8 cellular contexts compared by ENCODE assay signal in genomic region chr1:2174348-2175054, GRCh38. TPM values are rescaled to one million over a fixed set of nuclear protein-coding genes. Genes with fewer than 3 reads are reported as not detected.
A peak's percentile ranks its signal among the peaks of the same experiment; 100 is the strongest.
DNase-seq lines count a peak whose midpoint lies in the region; ATAC-seq and TF ChIP-seq lines count a peak whose summit lies in the region.

No MANE protein-coding gene starts in this region.

- 27 to 45% (median 34%) methylated on average over 14 to 31 of the region's 31 CpGs for WGBS in adrenal gland, 4 donors
- 12% methylated on average over 24 of the region's 31 CpGs for whole genome bisulfite sequencing in prostate gland

- no peak for TF ChIP-seq POLR2A in adrenal gland (IDR thresholded peaks at IDR 0.05)
- TF ChIP-seq POLR2A in prostate gland (IDR thresholded peaks at IDR 0.05): no peak

- no peaks in the 10 kb centered on the region for H3K36me3 ChIP-seq in adrenal gland (replicated peaks in 1 of 2)
- no peaks in the 10 kb centered on the region for H3K36me3 ChIP-seq in prostate gland

- no peaks in the 10 kb centered on the region for H3K9me3 ChIP-seq in adrenal gland (replicated peaks in 1 of 3)
- H3K9me3 ChIP-seq in prostate gland: no peaks in the 10 kb centered on the region

- intact Hi-C loops in adrenal gland (cut with DNase I) (no loop called here), cardiac septum (cut with DNase I) (loop anchor here (5.0 kb wide), 1 partner anchor 42 kb away; no protein-coding TSS in a partner anchor), prostate gland (cut with DNase I) (no loop called here)

- H3K4me1 ChIP-seq in adrenal gland (replicated peaks in 1 of 2): no peaks in the 10 kb centered on the region
- H3K4me1 ChIP-seq in prostate gland (replicated peaks): no peaks in the 10 kb centered on the region

- peak; percentile 8 for DNase-seq in COR-L47 (lab: John Stamatoyannopoulos, UW)
- DNase-seq in HL-60 (ENCODE audit: low read depth in 1 of 2, low spot score in 1 of 2): peak; percentile 58 to 60
- DNase-seq in OCI-M1 (lab: John Stamatoyannopoulos, UW): peak; percentile 42
- peak in 6 of 7 donors; percentile 46 to 72 (median 58) for DNase-seq in adrenal gland
- peak; percentile 87 for DNase-seq in cardiac septum (ENCODE audit: low spot score)
- DNase-seq in prostate gland (ENCODE audit: low spot score): peak; percentile 55
- no peak for DNase-seq in NK-92 (lab: John Stamatoyannopoulos, UW; ENCODE audit: unreplicated experiment)

- no peaks in the 10 kb centered on the region for H3K27me3 ChIP-seq in HL-60 (ENCODE audit: insufficient read depth, poor library complexity, severe bottlenecking)
- H3K27me3 ChIP-seq in adrenal gland: no peaks in the 10 kb centered on the region
- no peaks in the 10 kb centered on the region for H3K27me3 ChIP-seq in prostate gland (replicated peaks; ENCODE audit: insufficient read depth)

- H3K4me3 ChIP-seq in HL-60 (replicated peaks; ENCODE audit: insufficient read depth, low read length): no peak overlapping the region
- H3K4me3 ChIP-seq in adrenal gland: no peak overlapping the region
- peak overlapping the region; percentile 15 to 27 for H3K4me3 ChIP-seq in prostate gland

- H3K27ac ChIP-seq in HL-60 (replicated peaks): peak overlapping the region; percentile 29; the same call in 1 of the 2 replicates
- no peak overlapping the region for H3K27ac ChIP-seq in adrenal gland
- peak overlapping the region; percentile 42 to 49 for H3K27ac ChIP-seq in prostate gland

- peak; percentile 86 for TF ChIP-seq CTCF in HL-60 (IDR thresholded peaks at IDR 0.05; ENCODE audit: insufficient read depth, low read length)
- peak; percentile 60 to 82 (median 78) for TF ChIP-seq CTCF in adrenal gland (IDR thresholded peaks at IDR 0.05)
- peak; percentile 56 to 90 (median 85) for TF ChIP-seq CTCF in prostate gland (IDR thresholded peaks at IDR 0.05)

- ATAC-seq in GM19324 (IDR thresholded peaks at IDR 0.05; ENCODE audit: low FRiP score, unreplicated experiment): no peak

RNA-seq across cellular contexts. Expression of gene FAAP20, which starts 20.1 kb away (rescaled TPM):
- total RNA-seq in adrenal gland (100 to 1,000 TPM in 1 of 8 donors, 10 to 100 TPM in 7; 26.4 to 106 (median 62.0) TPM), cardiac septum (40.5 TPM), prostate gland (10 to 100 TPM; 55.9 to 70.4 TPM)
- polyA plus RNA-seq in adrenal gland: 100 to 1,000 TPM in 2 of 3 donors, 1 to 10 TPM in 1; 2.7 to 185 (median 160) TPM

RNA-seq across cellular contexts. Expression of gene SKI, which starts 53.6 kb away (rescaled TPM):
- 10 to 100 TPM; 30.6 to 53.6 (median 43.7) TPM for total RNA-seq in adrenal gland
- 10 to 100 TPM in 2 of 3 donors, 1 to 10 TPM in 1; 9.4 to 21.2 (median 10.8) TPM for polyA plus RNA-seq in adrenal gland
- 39.9 TPM for total RNA-seq in cardiac septum
- 100 to 1,000 TPM in 1 of 2 donors, 10 to 100 TPM in 1; 46.2 to 114 TPM for total RNA-seq in prostate gland

Comparison
In these comparisons a context has a peak if more than half of its experiments do, and no peak if none do; other contexts are left out.
1. H3K27ac ChIP-seq: peak in HL-60 (single experiment) and prostate gland (2 of 2); none in adrenal gland (0 of 5).
2. H3K4me3 ChIP-seq: peak in prostate gland (2 of 2); none in HL-60 (single experiment) and adrenal gland (0 of 4).
3. Peak in every context shown above with its lines, with median percentiles within 50 percentile points of each other: CTCF ChIP-seq.